8 cellular contexts compared by ENCODE assay signal in genomic region chr3:187000711-187001151, GRCh38.
DNase-seq lines count a peak whose midpoint lies in the region; ATAC-seq and TF ChIP-seq lines count a peak whose summit lies in the region.

No MANE protein-coding gene starts in this region.

- DNase-seq in GM12864 (ENCODE audit: low read depth) (peak; percentile 94), inferior parietal cortex (ENCODE audit: extremely low spot score) (no peak), NCI-H1436 (lab: John Stamatoyannopoulos, UW) (no peak), occipital lobe (lab: John Stamatoyannopoulos, UW) (no peak), glomerular visceral epithelial cell (ENCODE audit: extremely low spot score) (no peak)
- DNase-seq in central memory CD8-positive, alpha-beta T cell (ENCODE audit: low spot score in 2 of 2) = no peak

- peaks cover 77% of the 10 kb centered on the region for H3K4me1 Mint-ChIP-seq in central memory CD8-positive, alpha-beta T cell

- peak overlapping the region; percentile 28 for H3K4me3 ChIP-seq in GM12864 (ENCODE audit: low read depth, low read length)

- peaks cover 4% of the 10 kb centered on the region for H3K36me3 Mint-ChIP-seq in central memory CD8-positive, alpha-beta T cell (ENCODE audit: insufficient read depth)

- peak overlapping the region; percentile 74 for H3K27ac Mint-ChIP-seq in central memory CD8-positive, alpha-beta T cell (ENCODE audit: low read depth)

- TF ChIP-seq CTCF in GM12864 (IDR thresholded peaks at IDR 0.05; ENCODE audit: low read depth, low read length, missing control alignments) = no peak

- no peaks in the 10 kb centered on the region for H3K9me3 Mint-ChIP-seq in central memory CD8-positive, alpha-beta T cell

- H3K4me3 Mint-ChIP-seq in central memory CD8-positive, alpha-beta T cell = no peak overlapping the region

- H3K27me3 Mint-ChIP-seq in central memory CD8-positive, alpha-beta T cell = no peaks in the 10 kb centered on the region

- ATAC-seq in GM21381 (IDR thresholded peaks at IDR 0.05; ENCODE audit: unreplicated experiment) (peak; percentile 69), HG03460 (IDR thresholded peaks at IDR 0.05; ENCODE audit: unreplicated experiment) (peak; percentile 73)
- peak; percentile 60 for ATAC-seq in central memory CD8-positive, alpha-beta T cell (replicated peaks; ENCODE audit: extremely low read depth, poor library complexity, severe bottlenecking)
